In genomic region chr1:150259217-150259616, GRCh38 we compare ENCODE assay signal across 13 cellular contexts. TPM values are rescaled to one million over a fixed set of nuclear protein-coding genes. Genes with fewer than 3 reads are reported as not detected.
DNase-seq lines count a peak whose midpoint lies in the region; ATAC-seq and TF ChIP-seq lines count a peak whose summit lies in the region.
"Had no signal": no experiment of that assay in that cellular context is flagged by ENCODE, and none has a peak within 500 bp of the region (broad histone marks: within the 10 kb centered on the region; RNA-seq: fewer than 3 reads in every experiment).

No MANE protein-coding gene starts in this region.

- H3K9me3 Mint-ChIP-seq in GM23338: peaks cover 2% of the 10 kb centered on the region; the same call in 2 of the 3 replicates
- peaks cover 2% of the 10 kb centered on the region for H3K9me3 Mint-ChIP-seq in endodermal cell
- no peaks in the 10 kb centered on the region for H3K9me3 Mint-ChIP-seq in nephron
- no peaks in the 10 kb centered on the region for H3K9me3 Mint-ChIP-seq in activated CD4-positive, alpha-beta memory T cell treated with anti-CD3 and anti-CD28 coated beads, Interleukin-2, amount 10 ng/mL, durations not matched to agents 7 days and 5 days
- H3K9me3 Mint-ChIP-seq: activated CD4-positive, alpha-beta T cell treated with anti-CD3 and anti-CD28 coated beads, Interleukin-2, amount 10 ng/mL, durations not matched to agents 24 days and 14 days; effector memory CD8-positive, alpha-beta T cell had no signal

- H3K9me3 ChIP-seq in endodermal cell (ENCODE audit: control insufficient read depth, low read length): no peaks in the 10 kb centered on the region

- peaks cover 16% of the 10 kb centered on the region for H3K27me3 Mint-ChIP-seq in GM23338 (ENCODE audit: insufficient read depth, low read depth, poor library complexity)
- H3K27me3 Mint-ChIP-seq in endodermal cell (ENCODE audit: insufficient read depth): no peaks in the 10 kb centered on the region
- H3K27me3 Mint-ChIP-seq in nephron (ENCODE audit: low read depth): no peaks in the 10 kb centered on the region
- H3K27me3 Mint-ChIP-seq in activated CD4-positive, alpha-beta memory T cell treated with anti-CD3 and anti-CD28 coated beads, Interleukin-2, amount 10 ng/mL, durations not matched to agents 7 days and 5 days: peaks cover 46% of the 10 kb centered on the region

- peaks cover 21% of the 10 kb centered on the region for H3K4me1 ChIP-seq in GM23338 (ENCODE audit: insufficient read depth)
- H3K4me1 ChIP-seq in endodermal cell (ENCODE audit: control insufficient read depth, insufficient read depth, low read length): peaks cover 6% of the 10 kb centered on the region

- peak overlapping the region; percentile 77 for H3K9ac ChIP-seq in endodermal cell (ENCODE audit: extremely low read depth, low read length, poor library complexity, severe bottlenecking)

- H3K9me2 ChIP-seq in GM23338 (ENCODE audit: insufficient read depth): no peaks in the 10 kb centered on the region

- H4K20me1 ChIP-seq in GM23338 (replicated peaks; ENCODE audit: insufficient read depth): peaks cover 10% of the 10 kb centered on the region

- H3K4me2 ChIP-seq in GM23338: peak overlapping the region; percentile 95

- WGBS in endodermal cell (ENCODE audit: insufficient coverage in 1 of 2, insufficient read length in 1 of 2), 2 experiments: 23% methylated on average over 4 of the region's 4 CpGs; no CpG with 5 or more reads in 1 of the 2 experiments

- H3K27ac Mint-ChIP-seq in GM23338: peak overlapping the region; percentile 98
- H3K27ac Mint-ChIP-seq in endodermal cell: peak overlapping the region; percentile 97
- peak overlapping the region; percentile 85 to 92 (median 92) for H3K27ac Mint-ChIP-seq in nephron
- H3K27ac Mint-ChIP-seq in activated CD4-positive, alpha-beta memory T cell treated with anti-CD3 and anti-CD28 coated beads, Interleukin-2, amount 10 ng/mL, durations not matched to agents 7 days and 5 days: no peak overlapping the region
- H3K27ac Mint-ChIP-seq: activated CD4-positive, alpha-beta T cell treated with anti-CD3 and anti-CD28 coated beads, Interleukin-2, amount 10 ng/mL, durations not matched to agents 24 days and 14 days; effector memory CD8-positive, alpha-beta T cell had no signal

- peak overlapping the region; percentile 91 for H3K4me3 Mint-ChIP-seq in GM23338
- peak overlapping the region; percentile 75 for H3K4me3 Mint-ChIP-seq in endodermal cell
- H3K4me3 Mint-ChIP-seq in nephron: peak overlapping the region; percentile 79 to 87 (median 83)
- no peak overlapping the region for H3K4me3 Mint-ChIP-seq in activated CD4-positive, alpha-beta memory T cell treated with anti-CD3 and anti-CD28 coated beads, Interleukin-2, amount 10 ng/mL, durations not matched to agents 7 days and 5 days
- H3K4me3 Mint-ChIP-seq: activated CD4-positive, alpha-beta T cell treated with anti-CD3 and anti-CD28 coated beads, Interleukin-2, amount 10 ng/mL, durations not matched to agents 24 days and 14 days; effector memory CD8-positive, alpha-beta T cell had no signal

- TF ChIP-seq CTCF in GM23338 (conservative IDR thresholded peaks at IDR 0.05; ENCODE audit: low read depth in 2 of 2) (no peak), endodermal cell (conservative IDR thresholded peaks at IDR 0.05) (no peak), nephron (IDR thresholded peaks at IDR 0.05; ENCODE audit: unreplicated experiment in 3 of 3) (no peak)

- H3K4me3 ChIP-seq in GM23338: peak overlapping the region; percentile 88
- H3K4me3 ChIP-seq in endodermal cell (ENCODE audit: low read length): peak overlapping the region; percentile 79

- H3K36me3 ChIP-seq in GM23338 (ENCODE audit: insufficient read depth): peaks cover 11% of the 10 kb centered on the region; the same call in 1 of the 2 replicates
- H3K36me3 ChIP-seq in endodermal cell (ENCODE audit: control insufficient read depth, insufficient read depth, low read length): no peaks in the 10 kb centered on the region

- POLR2A ChIA-PET in activated CD4-positive, alpha-beta memory T cell treated with anti-CD3 and anti-CD28 coated beads, Interleukin-2, amount 10 ng/mL, durations not matched to agents 7 days and 5 days (lab: Charles Lee): interaction anchor here (1.0 to 1.3 kb wide), 3 partner anchors 9 to 22 kb away, joined by 3 to 4 read pairs (median 4); partner anchors contain the start of gene APH1A

- no peak for DNase-seq in GM23338 (ENCODE audit: low spot score)
- peak; percentile 60 for DNase-seq in endodermal cell
- DNase-seq in CD1c-positive myeloid dendritic cell (ENCODE audit: extremely low spot score): no peak
- no peak for DNase-seq in activated CD4-positive, alpha-beta memory T cell treated with anti-CD3 and anti-CD28 coated beads, Interleukin-2, amount 10 ng/mL, durations not matched to agents 7 days and 5 days
- no peak for DNase-seq in kidney glomerular epithelial cell (lab: John Stamatoyannopoulos, UW)
- DNase-seq: activated CD4-positive, alpha-beta T cell treated with anti-CD3 and anti-CD28 coated beads, Interleukin-2, amount 10 ng/mL, durations not matched to agents 24 days and 14 days; activated naive CD4-positive, alpha-beta T cell treated with anti-CD3 and anti-CD28 coated beads, Interleukin-2, amount 50 U/mL, for 16 hours; AML-193; effector memory CD8-positive, alpha-beta T cell; stimulated activated CD4-positive, alpha-beta T cell treated with anti-CD3 and anti-CD28 coated beads, Interleukin-15, amount 100 ng/mL, for 24 hours had no signal

- H3K36me3 Mint-ChIP-seq in GM23338 (ENCODE audit: low read depth) (peaks cover 35% of the 10 kb centered on the region), endodermal cell (ENCODE audit: low read depth) (peaks cover 25% of the 10 kb centered on the region), nephron (ENCODE audit: low read depth) (no peaks in the 10 kb centered on the region)
- H3K36me3 Mint-ChIP-seq in activated CD4-positive, alpha-beta memory T cell treated with anti-CD3 and anti-CD28 coated beads, Interleukin-2, amount 10 ng/mL, durations not matched to agents 7 days and 5 days (ENCODE audit: low read depth): no peaks in the 10 kb centered on the region

- H3F3A ChIP-seq in GM23338 (replicated peaks; ENCODE audit: low read depth): peaks cover 30% of the 10 kb centered on the region

- H3K4me1 Mint-ChIP-seq in GM23338 (peaks cover 41% of the 10 kb centered on the region), endodermal cell (peaks cover 57% of the 10 kb centered on the region), nephron (peaks cover 59% of the 10 kb centered on the region)
- peaks cover 19% of the 10 kb centered on the region for H3K4me1 Mint-ChIP-seq in activated CD4-positive, alpha-beta memory T cell treated with anti-CD3 and anti-CD28 coated beads, Interleukin-2, amount 10 ng/mL, durations not matched to agents 7 days and 5 days

- H2AFZ ChIP-seq in GM23338: no peak overlapping the region

- ATAC-seq in GM23338: no peak
- ATAC-seq: effector memory CD8-positive, alpha-beta T cell had no signal

- peak overlapping the region; percentile 89 for H3K27ac ChIP-seq in GM23338 (ENCODE audit: low read depth)
- H3K27ac ChIP-seq in endodermal cell (ENCODE audit: low read depth, low read length): peak overlapping the region; percentile 21

- H3K27me3 ChIP-seq in GM23338 (ENCODE audit: insufficient read depth) (no peaks in the 10 kb centered on the region), endodermal cell (ENCODE audit: control insufficient read depth, insufficient read depth, low read length, poor library complexity, severe bottlenecking) (no peaks in the 10 kb centered on the region)

- CTCF ChIA-PET in activated CD4-positive, alpha-beta memory T cell treated with anti-CD3 and anti-CD28 coated beads, Interleukin-2, amount 10 ng/mL, durations not matched to agents 7 days and 5 days (lab: Charles Lee): no interaction called here

- peaks cover 26% of the 10 kb centered on the region for H3K79me2 ChIP-seq in GM23338 (replicated peaks; ENCODE audit: insufficient read depth)

TF ChIP-seq in GM23338, 12 proteins besides CTCF, POLR2A, EP300 and RAD21 (continues in another document):
- TF ChIP-seq POLR2AphosphoS5 (IDR thresholded peaks at IDR 0.05; ENCODE audit: low read depth): no peak

RNA-seq across cellular contexts. Expression of gene CA14, which starts 1.6 kb away (rescaled TPM):
- 41.3 and 42.9 TPM in 2 replicates for total RNA-seq in GM23338 (2014; rRNA removed; shearing (Covaris generic))
- polyA plus RNA-seq in GM23338 (2016; fragmentation: Nextera tagmentation; extraction: Ambion mirVana): 47.4 and 50.2 TPM in 2 replicates
- 10 to 100 TPM; 53.3 to 54.0 TPM for total RNA-seq in endodermal cell
- 84.8 TPM for polyA plus RNA-seq in endodermal cell (2013, experiment 1 of 2)
- 78.0 TPM for polyA plus RNA-seq in endodermal cell (2013, experiment 2 of 2)
- not detected for total RNA-seq in activated CD4-positive, alpha-beta memory T cell treated with anti-CD3 and anti-CD28 coated beads, Interleukin-2, amount 10 ng/mL, durations not matched to agents 7 days and 5 days
- total RNA-seq: activated CD4-positive, alpha-beta T cell treated with anti-CD3 and anti-CD28 coated beads, Interleukin-2, amount 10 ng/mL, durations not matched to agents 24 days and 14 days; HT1080; kidney epithelial cell had no signal

RNA-seq across cellular contexts. Expression of gene APH1A, which starts 9.6 kb away (rescaled TPM):
- total RNA-seq in GM23338 (2014; rRNA removed; shearing (Covaris generic)): 82.7 and 85.3 TPM in 2 replicates
- 16.5 and 17.7 TPM in 2 replicates for polyA plus RNA-seq in GM23338 (2016; fragmentation: Nextera tagmentation; extraction: Ambion mirVana)
- total RNA-seq in endodermal cell: 100 to 1,000 TPM; 126 to 131 TPM
- 101 TPM for polyA plus RNA-seq in endodermal cell (2013, experiment 1 of 2)
- polyA plus RNA-seq in endodermal cell (2013, experiment 2 of 2): 92.3 TPM
- 100 to 1,000 TPM; 142 to 144 TPM for total RNA-seq in activated CD4-positive, alpha-beta memory T cell treated with anti-CD3 and anti-CD28 coated beads, Interleukin-2, amount 10 ng/mL, durations not matched to agents 7 days and 5 days

RNA-seq across cellular contexts. Expression of gene C1orf54, which starts 13.4 kb away (rescaled TPM):
- total RNA-seq in GM23338 (2014; rRNA removed; shearing (Covaris generic)): 6.6 and 18.5 TPM in 2 replicates
- polyA plus RNA-seq in GM23338 (2016; fragmentation: Nextera tagmentation; extraction: Ambion mirVana): 35.5 and 39.4 TPM in 2 replicates
- 10 to 100 TPM; 12.4 to 20.5 TPM for total RNA-seq in endodermal cell
- 34.1 TPM for polyA plus RNA-seq in endodermal cell (2013, experiment 1 of 2)
- 33.6 TPM for polyA plus RNA-seq in endodermal cell (2013, experiment 2 of 2)
- 1 to 10 TPM; 4.1 TPM for total RNA-seq in activated CD4-positive, alpha-beta memory T cell treated with anti-CD3 and anti-CD28 coated beads, Interleukin-2, amount 10 ng/mL, durations not matched to agents 7 days and 5 days

RNA-seq across cellular contexts. Expression of gene CIART, which starts 23.1 kb away (rescaled TPM):
- 6.6 and 9.3 TPM in 2 replicates for total RNA-seq in GM23338 (2014; rRNA removed; shearing (Covaris generic))
- polyA plus RNA-seq in GM23338 (2016; fragmentation: Nextera tagmentation; extraction: Ambion mirVana): 16.4 and 16.6 TPM in 2 replicates
- 1 to 10 TPM; 3.3 to 6.8 TPM for total RNA-seq in endodermal cell
- polyA plus RNA-seq in endodermal cell (2013, experiment 1 of 2): 13.3 TPM
- 12.3 TPM for polyA plus RNA-seq in endodermal cell (2013, experiment 2 of 2)
- 1 to 10 TPM; 1.5 to 1.7 TPM for total RNA-seq in activated CD4-positive, alpha-beta memory T cell treated with anti-CD3 and anti-CD28 coated beads, Interleukin-2, amount 10 ng/mL, durations not matched to agents 7 days and 5 days

RNA-seq across cellular contexts. Expression of gene ANP32E, which starts 23.3 kb away (rescaled TPM):
- 88.6 and 100 TPM in 2 replicates for total RNA-seq in GM23338 (2014; rRNA removed; shearing (Covaris generic))
- polyA plus RNA-seq in GM23338 (2016; fragmentation: Nextera tagmentation; extraction: Ambion mirVana): 244 and 257 TPM in 2 replicates
- total RNA-seq in endodermal cell: 10 to 100 TPM; 59.2 to 78.1 TPM
- 112 TPM for polyA plus RNA-seq in endodermal cell (2013, experiment 1 of 2)
- polyA plus RNA-seq in endodermal cell (2013, experiment 2 of 2): 116 TPM
- 100 to 1,000 TPM; 185 TPM for total RNA-seq in activated CD4-positive, alpha-beta memory T cell treated with anti-CD3 and anti-CD28 coated beads, Interleukin-2, amount 10 ng/mL, durations not matched to agents 7 days and 5 days

Comparison
In these comparisons a context has a peak if more than half of its experiments do, and no peak if none do; other contexts are left out.
1. RNA of gene CA14, which starts 1.6 kb away (total RNA-seq): 53.3 to 54.0 TPM in endodermal cell and 41.3 to 42.9 TPM in GM23338; not detected in activated CD4-positive, alpha-beta memory T cell treated with anti-CD3 and anti-CD28 coated beads, Interleukin-2, amount 10 ng/mL, durations not matched to agents 7 days and 5 days; every median in the first group is over 10 times any median in the second.